In genomic region chr4:177442623-177443155, GRCh38 we compare ENCODE assay signal across 8 cellular contexts. TPM values are rescaled to one million over a fixed set of nuclear protein-coding genes. Genes with fewer than 3 reads are reported as not detected.
DNase-seq lines count a peak whose midpoint lies in the region; TF ChIP-seq lines count a peak whose summit lies in the region.

No MANE protein-coding gene starts in this region.

- H3K9me3 Mint-ChIP-seq in activated CD4-positive, alpha-beta memory T cell treated with anti-CD3 and anti-CD28 coated beads, Interleukin-2, amount 10 ng/mL, durations not matched to agents 7 days and 5 days: no peaks in the 10 kb centered on the region

- peak overlapping the region; percentile 87 for H3K9ac ChIP-seq in ES-I3 (ENCODE audit: low read depth, low read length)

- POLR2A ChIA-PET in activated CD4-positive, alpha-beta memory T cell treated with anti-CD3 and anti-CD28 coated beads, Interleukin-2, amount 10 ng/mL, durations not matched to agents 7 days and 5 days (lab: Charles Lee): interaction anchor here (0.6 to 6.4 kb wide), 34 partner anchors 7 to 235 kb away, joined by 3 to 147 read pairs (median 5); partner anchors contain the start of gene NEIL3

- peak overlapping the region; percentile 89 for H3K27ac Mint-ChIP-seq in activated CD4-positive, alpha-beta memory T cell treated with anti-CD3 and anti-CD28 coated beads, Interleukin-2, amount 10 ng/mL, durations not matched to agents 7 days and 5 days

- TF ChIP-seq CTCF in GM20000 (IDR thresholded peaks at IDR 0.05; ENCODE audit: extremely low read depth, missing control alignments): no peak

- CTCF ChIA-PET in activated CD4-positive, alpha-beta memory T cell treated with anti-CD3 and anti-CD28 coated beads, Interleukin-2, amount 10 ng/mL, durations not matched to agents 7 days and 5 days (lab: Charles Lee): interaction anchor here (0.8 to 3.6 kb wide), 14 partner anchors 9 to 395 kb away, joined by 3 to 24 read pairs (median 4); partner anchors contain the start of gene NEIL3

- DNase-seq in GM20000 (ENCODE audit: low spot score) (peak; percentile 15), KG1 (lab: John Stamatoyannopoulos, UW) (peak; percentile 41), glomerular visceral epithelial cell (ENCODE audit: extremely low spot score) (peak; percentile 31), renal cortical epithelial cell (ENCODE audit: low read depth) (peak; percentile 42), pons (ENCODE audit: low spot score) (no peak), AG20443 (ENCODE audit: low spot score) (no peak)
- peak; percentile 23 for DNase-seq in activated CD4-positive, alpha-beta memory T cell treated with anti-CD3 and anti-CD28 coated beads, Interleukin-2, amount 10 ng/mL, durations not matched to agents 7 days and 5 days

- no peaks in the 10 kb centered on the region for H3K36me3 ChIP-seq in ES-I3 (ENCODE audit: insufficient read depth, low read length)

- no peaks in the 10 kb centered on the region for H3K9me3 ChIP-seq in ES-I3 (ENCODE audit: control insufficient read depth, insufficient read depth, low read length)

- peak overlapping the region; percentile 86 for H3K4me3 Mint-ChIP-seq in activated CD4-positive, alpha-beta memory T cell treated with anti-CD3 and anti-CD28 coated beads, Interleukin-2, amount 10 ng/mL, durations not matched to agents 7 days and 5 days

- peaks cover 39% of the 10 kb centered on the region for H3K4me1 Mint-ChIP-seq in activated CD4-positive, alpha-beta memory T cell treated with anti-CD3 and anti-CD28 coated beads, Interleukin-2, amount 10 ng/mL, durations not matched to agents 7 days and 5 days

- H3K36me3 Mint-ChIP-seq in activated CD4-positive, alpha-beta memory T cell treated with anti-CD3 and anti-CD28 coated beads, Interleukin-2, amount 10 ng/mL, durations not matched to agents 7 days and 5 days (ENCODE audit: low read depth): peaks cover 22% of the 10 kb centered on the region

- H3K27me3 Mint-ChIP-seq in activated CD4-positive, alpha-beta memory T cell treated with anti-CD3 and anti-CD28 coated beads, Interleukin-2, amount 10 ng/mL, durations not matched to agents 7 days and 5 days: no peaks in the 10 kb centered on the region

- peaks cover 8% of the 10 kb centered on the region for H3K4me1 ChIP-seq in ES-I3 (ENCODE audit: insufficient read depth, low read length)

RNA-seq across cellular contexts. Expression of gene AGA, which starts 0.5 kb away (rescaled TPM):
- 10 to 100 TPM; 21.5 to 23.6 TPM for total RNA-seq in activated CD4-positive, alpha-beta memory T cell treated with anti-CD3 and anti-CD28 coated beads, Interleukin-2, amount 10 ng/mL, durations not matched to agents 7 days and 5 days
- total RNA-seq in renal cortical epithelial cell: 41.3 and 69.9 TPM in 2 replicates

Comparison
In these comparisons a context has a peak if more than half of its experiments do, and no peak if none do; other contexts are left out.
1. DNase-seq: peak in GM20000 (single experiment), KG1 (single experiment), activated CD4-positive, alpha-beta memory T cell treated with anti-CD3 and anti-CD28 coated beads, Interleukin-2, amount 10 ng/mL, durations not matched to agents 7 days and 5 days (single experiment), glomerular visceral epithelial cell (single experiment) and renal cortical epithelial cell (single experiment); none in pons (single experiment) and AG20443 (single experiment).